ENCODE assay signal across 12 cellular contexts in genomic region chr5:35518104-35518503, GRCh38.
A peak's percentile ranks its signal among the peaks of the same experiment; 100 is the strongest.
DNase-seq lines count a peak whose midpoint lies in the region; ATAC-seq and TF ChIP-seq lines count a peak whose summit lies in the region.
"Had no signal": no experiment of that assay in that cellular context is flagged by ENCODE, and none has a peak within 500 bp of the region (broad histone marks: within the 10 kb centered on the region; RNA-seq: fewer than 3 reads in every experiment).

No MANE protein-coding gene starts in this region.

- no peaks in the 10 kb centered on the region for H3K27me3 ChIP-seq in DND-41 (ENCODE audit: insufficient read depth, low read length, poor library complexity)
- no peaks in the 10 kb centered on the region for H3K27me3 ChIP-seq in dorsolateral prefrontal cortex

- H4K20me1 ChIP-seq in DND-41 (ENCODE audit: insufficient read depth, low read length), result no peaks in the 10 kb centered on the region

- 0 out of 3 replicates have a peak, but pooled peaks have one; percentile 29 for ATAC-seq in DND-41 (ENCODE audit: insufficient read depth, low read depth)
- ATAC-seq in GM19452 (IDR thresholded peaks at IDR 0.05; ENCODE audit: unreplicated experiment), result peak; percentile 100
- ATAC-seq in HG03025 (IDR thresholded peaks at IDR 0.05; ENCODE audit: low FRiP score, unreplicated experiment), result peak; percentile 64
- ATAC-seq: natural killer cell treated with Interleukin-12 subunit alpha and Interleukin-12 subunit beta and Interleukin-15 and Interleukin-18, amount 100 ng/mL, for 72 hours had no signal

- intact Hi-C loops in dorsolateral prefrontal cortex (cut with DNase I), result no loop called here

- H3K27me3 Mint-ChIP-seq in endothelial cell (ENCODE audit: unreplicated experiment), result peaks cover 1% of the 10 kb centered on the region

- no peaks in the 10 kb centered on the region for H3K36me3 ChIP-seq in DND-41 (ENCODE audit: insufficient read depth, low read length)

- no peak overlapping the region for H3K4me2 ChIP-seq in DND-41 (ENCODE audit: insufficient read depth, low read length)

- H3K27ac ChIP-seq in DND-41 (ENCODE audit: low read length) (no peak overlapping the region), dorsolateral prefrontal cortex (no peak overlapping the region)

- no peaks in the 10 kb centered on the region for H3K79me2 ChIP-seq in DND-41 (ENCODE audit: insufficient read depth, low read length)

- no peak for TF ChIP-seq CTCF in DND-41 (IDR thresholded peaks at IDR 0.05; ENCODE audit: borderline replicate concordance, extremely low read depth, low read length, poor library complexity, severe bottlenecking)
- TF ChIP-seq CTCF in endothelial cell (IDR thresholded peaks at IDR 0.05; ENCODE audit: unreplicated experiment), result no peak
- no peak for TF ChIP-seq CTCF in dorsolateral prefrontal cortex (IDR thresholded peaks at IDR 0.05 in 54 of 56, conservative IDR thresholded peaks at IDR 0.05 in 2 of 56; ENCODE audit: low read depth in 1 of 56, partially characterized antibody in 56 of 56)

- no peak overlapping the region for H3K9ac ChIP-seq in DND-41 (ENCODE audit: low read depth, low read length)

- no peaks in the 10 kb centered on the region for H3K9me3 Mint-ChIP-seq in endothelial cell (ENCODE audit: unreplicated experiment)
- H3K9me3 Mint-ChIP-seq: natural killer cell treated with Interleukin-12 subunit alpha and Interleukin-12 subunit beta and Interleukin-15 and Interleukin-18, amount 100 ng/mL, for 72 hours had no signal

- DNase-seq in DND-41 (no peak), MV-4-11 (lab: John Stamatoyannopoulos, UW) (peak; percentile 97), endothelial cell (ENCODE audit: low spot score) (no peak), dorsolateral prefrontal cortex (no peak), NCI-H128 (lab: John Stamatoyannopoulos, UW; ENCODE audit: unreplicated experiment) (no peak), A172 (ENCODE audit: low spot score) (no peak)
- DNase-seq: ACHN, activated gamma-delta T cell, NCI-H510A treated with DMSO at 0.1 percent for 48 hours had no signal

- no peak overlapping the region for H2AFZ ChIP-seq in DND-41 (ENCODE audit: low read depth, low read length)

- no peaks in the 10 kb centered on the region for H3K4me1 Mint-ChIP-seq in endothelial cell (ENCODE audit: unreplicated experiment)

- no peak overlapping the region for H3K27ac Mint-ChIP-seq in endothelial cell (ENCODE audit: unreplicated experiment)
- H3K27ac Mint-ChIP-seq: natural killer cell treated with Interleukin-12 subunit alpha and Interleukin-12 subunit beta and Interleukin-15 and Interleukin-18, amount 100 ng/mL, for 72 hours had no signal

- H3K9me3 ChIP-seq in DND-41 (ENCODE audit: insufficient read depth, low read length, severe bottlenecking), result peaks cover 3% of the 10 kb centered on the region

- no peaks in the 10 kb centered on the region for H3K4me1 ChIP-seq in DND-41 (ENCODE audit: insufficient read depth, low read length)

- H3K4me3 ChIP-seq in DND-41 (ENCODE audit: low read depth in 1 of 2, low read length in 2 of 2) (no peak overlapping the region), dorsolateral prefrontal cortex (no peak overlapping the region)

- H3K36me3 Mint-ChIP-seq in endothelial cell (ENCODE audit: low read depth, unreplicated experiment), result no peaks in the 10 kb centered on the region
- H3K36me3 Mint-ChIP-seq: natural killer cell treated with Interleukin-12 subunit alpha and Interleukin-12 subunit beta and Interleukin-15 and Interleukin-18, amount 100 ng/mL, for 72 hours had no signal

- H3K4me3 Mint-ChIP-seq in endothelial cell (ENCODE audit: unreplicated experiment), result no peak overlapping the region
- H3K4me3 Mint-ChIP-seq: natural killer cell treated with Interleukin-12 subunit alpha and Interleukin-12 subunit beta and Interleukin-15 and Interleukin-18, amount 100 ng/mL, for 72 hours had no signal

Comparison
In these comparisons a context has a peak if more than half of its experiments do, and no peak if none do; other contexts are left out.
1. ATAC-seq: peak in every context shown above with its lines; median percentile 100 in GM19452; 64 in HG03025; 29 in DND-41.